1 cellular context compared by ENCODE assay signal in the genomic region with DNA sequence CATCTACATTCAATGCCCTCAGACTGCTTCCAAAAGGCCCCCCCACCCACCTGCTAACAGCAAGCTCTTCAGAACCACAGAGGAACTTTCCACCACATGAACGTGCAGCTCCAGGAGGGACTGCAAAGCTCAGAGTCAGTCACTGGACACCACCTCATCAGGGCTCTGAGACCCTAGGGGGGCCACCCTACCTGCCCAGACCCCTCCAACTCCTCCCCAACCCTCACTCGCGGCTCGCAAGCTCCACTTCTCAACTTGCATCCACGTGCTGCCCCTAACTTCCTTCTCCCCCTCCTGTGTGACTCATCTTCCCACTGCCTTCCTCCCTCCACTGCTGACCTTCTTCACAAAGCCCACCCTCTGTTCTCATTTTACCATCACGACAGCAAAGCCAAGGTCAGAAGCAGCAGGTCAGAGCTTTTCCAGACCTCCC.
TF ChIP-seq lines count a peak whose summit lies in the region.

No MANE protein-coding gene starts in this region.

TF ChIP-seq in IMR-90, 13 proteins besides CTCF, POLR2A, EP300 and RAD21:
- TF ChIP-seq CEBPB (IDR thresholded peaks at IDR 0.05; ENCODE audit: low read depth, low read length) (no peak), RFX5 (IDR thresholded peaks at IDR 0.05; ENCODE audit: low read depth, low read length) (no peak), FOS (IDR thresholded peaks at IDR 0.05; ENCODE audit: low read depth, low read length) (no peak), MAFK (IDR thresholded peaks at IDR 0.05; ENCODE audit: low read depth, low read length) (no peak), SMC3 (IDR thresholded peaks at IDR 0.05; ENCODE audit: low read depth, low read length) (no peak), NFE2L2 (IDR thresholded peaks at IDR 0.05; ENCODE audit: low read depth, low read length) (no peak), CHD1 (IDR thresholded peaks at IDR 0.05; ENCODE audit: low read depth, low read length) (no peak)
- TF ChIP-seq, protein P1, sequence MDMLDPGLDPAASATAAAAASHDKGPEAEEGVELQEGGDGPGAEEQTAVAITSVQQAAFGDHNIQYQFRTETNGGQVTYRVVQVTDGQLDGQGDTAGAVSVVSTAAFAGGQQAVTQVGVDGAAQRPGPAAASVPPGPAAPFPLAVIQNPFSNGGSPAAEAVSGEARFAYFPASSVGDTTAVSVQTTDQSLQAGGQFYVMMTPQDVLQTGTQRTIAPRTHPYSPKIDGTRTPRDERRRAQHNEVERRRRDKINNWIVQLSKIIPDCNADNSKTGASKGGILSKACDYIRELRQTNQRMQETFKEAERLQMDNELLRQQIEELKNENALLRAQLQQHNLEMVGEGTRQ (IDR thresholded peaks at IDR 0.05; ENCODE audit: low read depth, low read length), result no peak
